ENCODE assay signal across 8 cellular contexts in the genomic region with DNA sequence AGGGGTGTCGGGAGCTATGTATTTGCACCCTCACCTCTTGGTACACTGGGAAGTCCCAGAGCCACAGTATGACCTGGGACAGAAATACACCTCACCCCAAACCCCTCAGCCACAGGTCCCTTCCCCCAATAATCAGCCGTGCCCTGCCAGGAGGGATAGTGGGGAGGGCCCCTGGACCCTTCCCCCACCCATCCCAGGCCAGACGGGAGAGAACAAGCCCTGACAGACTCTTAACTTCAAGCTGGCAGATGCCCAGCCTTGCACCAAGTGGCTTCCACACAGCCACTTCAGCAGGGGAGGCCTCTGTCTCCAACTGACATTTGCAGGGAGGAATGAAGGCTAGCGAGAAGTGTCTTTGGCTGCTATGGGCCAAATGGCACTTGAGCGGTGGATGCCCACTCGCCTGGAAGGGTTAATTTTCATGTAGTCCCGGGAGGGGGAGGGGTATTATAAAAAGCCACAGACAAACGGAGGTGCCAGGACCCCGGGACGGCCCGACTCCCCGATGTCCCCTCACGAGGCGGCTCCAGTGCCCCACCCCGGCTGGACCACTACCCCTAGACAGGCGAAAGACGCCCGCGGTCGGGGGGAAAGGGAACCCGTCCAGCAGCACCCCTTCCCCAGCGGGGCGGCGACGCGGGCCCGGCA. TPM values are rescaled to one million over a fixed set of nuclear protein-coding genes. Genes with fewer than 3 reads are reported as not detected.
DNase-seq lines count a peak whose midpoint lies in the region; ATAC-seq, FAIRE-seq and TF ChIP-seq lines count a peak whose summit lies in the region.

No MANE protein-coding gene starts in this region.

- H3K27me3 Mint-ChIP-seq in activated T-cell treated with anti-CD3 and anti-CD28 coated beads, Interleukin-2, amount 50 U/mL, for 24 hours, result peaks cover 50% of the 10 kb centered on the region
- H3K27me3 Mint-ChIP-seq in astrocyte (ENCODE audit: low read depth, unreplicated experiment), result no peaks in the 10 kb centered on the region

- ATAC-seq in GM21528 (IDR thresholded peaks at IDR 0.05; ENCODE audit: low FRiP score, unreplicated experiment), result no peak

- no peaks in the 10 kb centered on the region for H3K9me3 Mint-ChIP-seq in activated T-cell treated with anti-CD3 and anti-CD28 coated beads, Interleukin-2, amount 50 U/mL, for 24 hours
- H3K9me3 Mint-ChIP-seq in astrocyte (ENCODE audit: unreplicated experiment), result no peaks in the 10 kb centered on the region

- no peak for TF ChIP-seq CTCF in astrocyte (IDR thresholded peaks at IDR 0.05; ENCODE audit: insufficient read depth, low read depth, low read length)
- TF ChIP-seq CTCF in spleen (IDR thresholded peaks at IDR 0.05 in 8 of 11, conservative IDR thresholded peaks at IDR 0.05 in 3 of 11), result no peak

- peak overlapping the region; percentile 47 for H3K4me3 Mint-ChIP-seq in activated T-cell treated with anti-CD3 and anti-CD28 coated beads, Interleukin-2, amount 50 U/mL, for 24 hours
- peak overlapping the region; percentile 88 for H3K4me3 Mint-ChIP-seq in astrocyte (ENCODE audit: unreplicated experiment)

- H3K27ac ChIP-seq in astrocyte (ENCODE audit: low read depth, low read length), result peak overlapping the region; percentile 99
- H3K27ac ChIP-seq in spleen, result peak overlapping the region in 6 of 8 donors; percentile 48 to 79 (median 67)

- H2AFZ ChIP-seq in astrocyte (ENCODE audit: low read depth, low read length), result no peak overlapping the region

- no peak overlapping the region for H3K27ac Mint-ChIP-seq in activated T-cell treated with anti-CD3 and anti-CD28 coated beads, Interleukin-2, amount 50 U/mL, for 24 hours
- H3K27ac Mint-ChIP-seq in astrocyte (ENCODE audit: unreplicated experiment), result peak overlapping the region; percentile 90

- H3K4me2 ChIP-seq in astrocyte (ENCODE audit: low read length), result peak overlapping the region; percentile 96

- H3K4me1 ChIP-seq in astrocyte (ENCODE audit: insufficient read depth, low read length), result peaks cover 39% of the 10 kb centered on the region
- H3K4me1 ChIP-seq in spleen, result peaks cover 3 to 40% (median 23%) of the 10 kb centered on the region in 6 donors

- peaks cover 10% of the 10 kb centered on the region for H3K4me1 Mint-ChIP-seq in activated T-cell treated with anti-CD3 and anti-CD28 coated beads, Interleukin-2, amount 50 U/mL, for 24 hours (ENCODE audit: low read depth)
- H3K4me1 Mint-ChIP-seq in astrocyte (ENCODE audit: low read depth, unreplicated experiment), result peaks cover 24% of the 10 kb centered on the region

- peaks cover 54% of the 10 kb centered on the region for H3K79me2 ChIP-seq in astrocyte (ENCODE audit: insufficient read depth, low read length)

- no peaks in the 10 kb centered on the region for H3K36me3 Mint-ChIP-seq in activated T-cell treated with anti-CD3 and anti-CD28 coated beads, Interleukin-2, amount 50 U/mL, for 24 hours (ENCODE audit: low read depth)
- peaks cover 8% of the 10 kb centered on the region for H3K36me3 Mint-ChIP-seq in astrocyte (ENCODE audit: low read depth, unreplicated experiment)

- H3K9ac ChIP-seq in astrocyte (ENCODE audit: low read length), result peak overlapping the region; percentile 99

- H3K36me3 ChIP-seq in astrocyte (ENCODE audit: insufficient read depth, low read length), result peaks cover 2% of the 10 kb centered on the region
- no peaks in the 10 kb centered on the region for H3K36me3 ChIP-seq in spleen

- WGBS in spleen, 5 donors, result 13 to 18% (median 16%) methylated on average over 17 to 27 of the region's 27 CpGs

- no peak for TF ChIP-seq POLR2A in spleen (IDR thresholded peaks at IDR 0.05)
- no peak for TF ChIP-seq POLR2A in erythroblast (IDR thresholded peaks at IDR 0.05; ENCODE audit: low read length)

- peak overlapping the region; percentile 70 for H3K4me3 ChIP-seq in astrocyte (ENCODE audit: insufficient read depth, low read depth, low read length)
- peak overlapping the region; percentile 36 for H3K4me3 ChIP-seq in iPS-18c (ENCODE audit: insufficient read depth, low read depth, low read length)
- H3K4me3 ChIP-seq in spleen, result peak overlapping the region; percentile 33 to 70 (median 42)

- no peak for FAIRE-seq in astrocyte (lab: Jason Lieb, UNC)

- peaks cover 27% of the 10 kb centered on the region for H4K20me1 ChIP-seq in astrocyte (ENCODE audit: insufficient read depth, low read length)

- DNase-seq in activated T-cell treated with anti-CD3 and anti-CD28 coated beads, Interleukin-2, amount 50 U/mL, for 24 hours, result no peak
- no peak for DNase-seq in activated T-cell treated with anti-CD3 and anti-CD28 coated beads, Interleukin-2, amount 50 U/mL, for 1 hour
- DNase-seq in astrocyte (ENCODE audit: low read depth) (peak; percentile 33), spleen (peak; percentile 76), erythroblast (lab: John Stamatoyannopoulos, UW) (no peak), OCI-M2 (lab: John Stamatoyannopoulos, UW; ENCODE audit: unreplicated experiment) (no peak)

- intact Hi-C loops in spleen (cut with DNase I; ENCODE audit: low total_unique reads), result no loop called here

- no peaks in the 10 kb centered on the region for H3K9me3 ChIP-seq in astrocyte (ENCODE audit: insufficient read depth, low read depth, low read length)
- no peaks in the 10 kb centered on the region for H3K9me3 ChIP-seq in iPS-18c (ENCODE audit: control insufficient read depth, insufficient read depth, low read length)
- H3K9me3 ChIP-seq in spleen, result no peaks in the 10 kb centered on the region

- H3K27me3 ChIP-seq in astrocyte (ENCODE audit: insufficient read depth, low read length), result no peaks in the 10 kb centered on the region
- peaks cover 0 to 46% (median 20%) of the 10 kb centered on the region in 7 donors for H3K27me3 ChIP-seq in spleen (replicated peaks in 1 of 7)

RNA-seq across cellular contexts. Expression of gene SYNC, which starts 0.5 kb away (rescaled TPM):
- total RNA-seq in astrocyte, result 20.6 and 23.7 TPM in 2 replicates
- total RNA-seq in spleen, result 1 to 10 TPM; 1.3 to 9.2 (median 6.5) TPM
- 1 to 10 TPM; 1.2 to 4.5 (median 1.7) TPM for polyA plus RNA-seq in spleen

RNA-seq across cellular contexts. Expression of gene RBBP4, which starts 51.1 kb away (rescaled TPM):
- total RNA-seq in astrocyte (171 and 186 TPM in 2 replicates), spleen (100 to 1,000 TPM; 122 to 181 (median 158) TPM)
- 10 to 100 TPM; 42.4 to 74.1 (median 61.0) TPM for polyA plus RNA-seq in spleen

RNA-seq across cellular contexts. Expression of gene ZBTB8OS, which starts 51.7 kb away (rescaled TPM):
- 60.4 and 66.1 TPM in 2 replicates for total RNA-seq in astrocyte
- 10 to 100 TPM; 26.7 to 46.2 (median 35.4) TPM for total RNA-seq in spleen
- 10 to 100 TPM; 52.9 to 70.5 (median 53.1) TPM for polyA plus RNA-seq in spleen

Comparison
In these comparisons a context has a peak if more than half of its experiments do, and no peak if none do; other contexts are left out.
1. DNase-seq: peak in astrocyte (single experiment) and spleen (single experiment); none in activated T-cell treated with anti-CD3 and anti-CD28 coated beads, Interleukin-2, amount 50 U/mL, for 24 hours (single experiment), activated T-cell treated with anti-CD3 and anti-CD28 coated beads, Interleukin-2, amount 50 U/mL, for 1 hour (single experiment), erythroblast (0 of 2) and OCI-M2 (single experiment).
2. Peak in every context shown above with its lines, with median percentiles within 50 percentile points of each other: H3K4me3 ChIP-seq.